Comparison of ENCODE assay signal across 1 cellular context in genomic region chr6:168045706-168046620, GRCh38.
TF ChIP-seq lines count a peak whose summit lies in the region.

No MANE protein-coding gene starts in this region.

TF ChIP-seq in HepG2, 621 proteins besides CTCF, POLR2A, EP300 and RAD21:
- TF ChIP-seq ZNF10 (CRISPR knock-in tag; IDR thresholded peaks at IDR 0.05; ENCODE audit: borderline replicate concordance, low read depth) (no peak), ZFP91 (CRISPR knock-in tag; IDR thresholded peaks at IDR 0.05; ENCODE audit: borderline replicate concordance) (peak; percentile 8; the same call in 1 of the 2 replicates), SATB2 (CRISPR knock-in tag; IDR thresholded peaks at IDR 0.05) (no peak), ZNF235 (CRISPR knock-in tag; IDR thresholded peaks at IDR 0.05; ENCODE audit: borderline replicate concordance) (no peak), CBX2 (IDR thresholded peaks at IDR 0.05; ENCODE audit: low read depth, low read length) (no peak), CBX2 (CRISPR knock-in tag; IDR thresholded peaks at IDR 0.05; ENCODE audit: low read depth) (peak; percentile 35; the same call in 1 of the 2 replicates), ZNF768 (CRISPR knock-in tag; IDR thresholded peaks at IDR 0.05) (no peak)
